In the genomic region with DNA sequence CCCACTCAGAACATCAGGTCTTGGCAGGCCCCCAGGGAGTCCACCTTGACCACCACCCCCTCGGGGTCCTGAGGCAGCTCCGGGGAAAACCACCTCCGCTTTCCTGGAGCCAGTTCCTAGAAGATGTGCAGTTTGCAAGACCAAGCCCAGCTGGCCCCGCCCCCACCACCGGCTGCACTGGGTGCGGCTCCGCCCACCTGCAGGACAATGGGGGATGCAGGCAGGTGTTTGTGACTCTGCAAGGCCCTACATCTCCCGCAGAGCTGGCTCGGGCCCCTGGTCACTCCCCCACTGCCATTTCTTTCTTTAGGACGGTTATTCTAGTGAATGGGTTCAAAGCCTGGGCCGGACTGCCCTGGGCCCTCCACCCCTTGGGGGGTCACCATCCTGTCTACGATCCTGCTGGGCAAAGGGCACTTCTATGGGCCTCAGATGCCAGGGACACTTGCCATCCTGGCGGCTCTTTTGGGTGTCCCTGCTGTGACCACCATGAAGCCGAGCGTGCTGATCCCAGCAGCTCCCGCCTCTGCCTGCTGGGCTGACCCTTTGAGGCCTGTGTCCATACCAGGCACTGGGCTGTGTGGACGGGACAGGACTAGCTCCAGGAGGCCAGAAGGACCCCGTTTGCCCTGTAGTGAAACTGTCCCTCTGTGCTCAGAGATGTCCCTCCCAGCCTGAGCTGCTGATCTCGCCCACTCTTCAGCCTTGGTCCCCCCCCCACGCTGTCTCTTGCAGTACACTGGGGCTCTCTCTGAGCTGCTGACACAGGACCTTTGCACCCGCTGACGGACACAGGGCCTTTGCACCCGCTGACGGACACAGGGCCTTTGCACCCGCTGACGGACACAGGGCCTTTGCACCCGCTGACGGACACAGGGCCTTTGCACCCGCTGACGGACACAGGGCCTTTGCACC, we compare ENCODE assay signal across 13 cellular contexts. TPM values are rescaled to one million over a fixed set of nuclear protein-coding genes. Genes with fewer than 3 reads are reported as not detected.
DNase-seq lines count a peak whose midpoint lies in the region; ATAC-seq and TF ChIP-seq lines count a peak whose summit lies in the region.
"Had no signal": no experiment of that assay in that cellular context is flagged by ENCODE, and none has a peak within 500 bp of the region (broad histone marks: within the 10 kb centered on the region; RNA-seq: fewer than 3 reads in every experiment).

No MANE protein-coding gene starts in this region.

- 69 to 73% methylated on average over 14 to 21 of the region's 30 CpGs for WGBS in endodermal cell (ENCODE audit: insufficient coverage in 1 of 2, insufficient read length in 1 of 2), 2 experiments

- H3K4me3 Mint-ChIP-seq in Caco-2 (ENCODE audit: unreplicated experiment) (no peak overlapping the region), endodermal cell (no peak overlapping the region)
- H3K4me3 Mint-ChIP-seq: naive B cell; T-helper 1 cell treated with Interleukin-12 subunit alpha and Interleukin-12 subunit beta and Interleukin-4 antibody, amounts not matched to agents 30 μg/mL and 1 μg/mL, for 36 hours had no signal

- no peaks in the 10 kb centered on the region for H3K9me3 ChIP-seq in Caco-2
- H3K9me3 ChIP-seq in HEK293 (ENCODE audit: control insufficient read depth, insufficient read depth, low read depth, low read length): no peaks in the 10 kb centered on the region
- H3K9me3 ChIP-seq in endodermal cell (ENCODE audit: control insufficient read depth, low read length): no peaks in the 10 kb centered on the region
- H3K9me3 ChIP-seq: thyroid gland had no signal

- no peaks in the 10 kb centered on the region for H3K27me3 Mint-ChIP-seq in Caco-2 (ENCODE audit: insufficient read depth, unreplicated experiment)
- peaks cover 26% of the 10 kb centered on the region for H3K27me3 Mint-ChIP-seq in endodermal cell (ENCODE audit: insufficient read depth)

- CTCF ChIA-PET in Caco-2 (lab: Charles Lee): no interaction called here
- CTCF ChIA-PET in HEK293 (lab: Yijun Ruan, JAX): interaction anchor here (0.9 to 2.1 kb wide), 2 partner anchors 8 to 22 kb away, joined by 5 to 14 read pairs; no protein-coding TSS in a partner anchor

- BruUV-seq in Caco-2 (replicated peaks; lab: Mats Ljungman, UMichigan): no TSS peak

- H3K36me3 Mint-ChIP-seq in Caco-2 (ENCODE audit: insufficient read depth, unreplicated experiment): no peaks in the 10 kb centered on the region
- no peaks in the 10 kb centered on the region for H3K36me3 Mint-ChIP-seq in endodermal cell (ENCODE audit: low read depth)
- H3K36me3 Mint-ChIP-seq: naive B cell had no signal

- no peaks in the 10 kb centered on the region for H3K27me3 ChIP-seq in Caco-2 (replicated peaks; ENCODE audit: control insufficient read depth, insufficient read depth, low read length)
- peaks cover 3% of the 10 kb centered on the region for H3K27me3 ChIP-seq in endodermal cell (ENCODE audit: control insufficient read depth, insufficient read depth, low read length, poor library complexity, severe bottlenecking)
- H3K27me3 ChIP-seq: thyroid gland had no signal

- TF ChIP-seq CTCF in Caco-2 (IDR thresholded peaks at IDR 0.05; ENCODE audit: insufficient read depth in 1 of 2, low read depth in 1 of 2, low read length in 1 of 2, severe bottlenecking in 1 of 2, unreplicated experiment in 1 of 2): no peak
- no peak for TF ChIP-seq CTCF in HEK293 (tag by site-specific recombination; IDR thresholded peaks at IDR 0.05)
- no peak for TF ChIP-seq CTCF in endodermal cell (conservative IDR thresholded peaks at IDR 0.05)
- TF ChIP-seq CTCF in GM10266 (IDR thresholded peaks at IDR 0.05; ENCODE audit: control insufficient read depth, insufficient read depth, low read depth, missing control alignments): no peak

- POLR2A ChIA-PET in Caco-2 (lab: Charles Lee) (interaction anchor here (0.5 kb wide), 1 partner anchor 1374 kb away, joined by 3 read pairs; no protein-coding TSS in a partner anchor), HEK293 (lab: Yijun Ruan, JAX) (interaction anchor here (0.6 to 1.4 kb wide), 3 partner anchors 8 to 17 kb away, joined by 3 to 7 read pairs (median 4); no protein-coding TSS in a partner anchor)

- intact Hi-C loops in Caco-2 (cut with micrococcal nuclease; ENCODE audit: unreplicated experiment): no loop called here

- H3K9ac ChIP-seq in endodermal cell (ENCODE audit: extremely low read depth, low read length, poor library complexity, severe bottlenecking): no peak overlapping the region

- no peak overlapping the region for H3K27ac Mint-ChIP-seq in Caco-2 (ENCODE audit: unreplicated experiment)
- no peak overlapping the region for H3K27ac Mint-ChIP-seq in endodermal cell
- H3K27ac Mint-ChIP-seq: T-helper 1 cell treated with Interleukin-12 subunit alpha and Interleukin-12 subunit beta and Interleukin-4 antibody, amounts not matched to agents 30 μg/mL and 1 μg/mL, for 36 hours had no signal

- no peak for ATAC-seq in HG03439 (IDR thresholded peaks at IDR 0.05; ENCODE audit: unreplicated experiment)

- no peaks in the 10 kb centered on the region for H3K9me3 Mint-ChIP-seq in Caco-2 (ENCODE audit: unreplicated experiment)
- no peaks in the 10 kb centered on the region for H3K9me3 Mint-ChIP-seq in endodermal cell
- H3K9me3 Mint-ChIP-seq: naive B cell; T-helper 1 cell treated with Interleukin-12 subunit alpha and Interleukin-12 subunit beta and Interleukin-4 antibody, amounts not matched to agents 30 μg/mL and 1 μg/mL, for 36 hours had no signal

- H3K4me1 ChIP-seq in Caco-2: peaks cover 6% of the 10 kb centered on the region; the same call in 1 of the 2 replicates
- H3K4me1 ChIP-seq in HEK293 (ENCODE audit: control insufficient read depth, insufficient read depth, low read length): no peaks in the 10 kb centered on the region
- peaks cover 8% of the 10 kb centered on the region for H3K4me1 ChIP-seq in endodermal cell (ENCODE audit: control insufficient read depth, insufficient read depth, low read length)

- no peak overlapping the region for H3K27ac ChIP-seq in HEK293 (ENCODE audit: extremely low read depth, low read depth, low read length)
- H3K27ac ChIP-seq in endodermal cell (ENCODE audit: low read depth, low read length): no peak overlapping the region
- H3K27ac ChIP-seq: thyroid gland had no signal

- H3K4me1 Mint-ChIP-seq in Caco-2 (ENCODE audit: low read depth, unreplicated experiment): peaks cover 5% of the 10 kb centered on the region
- H3K4me1 Mint-ChIP-seq in endodermal cell: peaks cover 8% of the 10 kb centered on the region

- DNase-seq in Caco-2 (peak; percentile 67), NCI-H510A (lab: John Stamatoyannopoulos, UW) (peak; percentile 70), endodermal cell (peak; percentile 93), GM10266 (ENCODE audit: extremely low spot score) (no peak)
- no peak for DNase-seq in stimulated activated CD4-positive, alpha-beta T cell treated with anti-CD3 and anti-CD28 coated beads, Interleukin-2, amount 100 ng/mL, for 48 hours
- no peak for DNase-seq in activated CD4-positive, alpha-beta T cell treated with anti-CD3 and anti-CD28 coated beads for 1 hour
- DNase-seq: activated CD4-positive, alpha-beta T cell treated with anti-CD3 and anti-CD28 coated beads, Interleukin-2, amount 50 U/mL, for 1 hour; AML-193; naive B cell; thyroid gland had no signal

- H3K4me3 ChIP-seq in Caco-2 (ENCODE audit: low read depth, low read length): no peak overlapping the region
- no peak overlapping the region for H3K4me3 ChIP-seq in HEK293 (ENCODE audit: low read depth, low read length)
- H3K4me3 ChIP-seq in endodermal cell (ENCODE audit: low read length): no peak overlapping the region
- H3K4me3 ChIP-seq: thyroid gland had no signal

- H3K36me3 ChIP-seq in Caco-2 (ENCODE audit: control insufficient read depth, insufficient read depth, low read length): no peaks in the 10 kb centered on the region
- no peaks in the 10 kb centered on the region for H3K36me3 ChIP-seq in HEK293 (ENCODE audit: control insufficient read depth in 2 of 2, insufficient read depth in 1 of 2, low read length in 2 of 2)
- no peaks in the 10 kb centered on the region for H3K36me3 ChIP-seq in endodermal cell (ENCODE audit: control insufficient read depth, insufficient read depth, low read length)
- H3K36me3 ChIP-seq: thyroid gland had no signal

TF ChIP-seq in HEK293, 187 proteins besides CTCF, POLR2A, EP300 and RAD21 (continues in another document):
- TF ChIP-seq ZNF596 (tag by site-specific recombination; IDR thresholded peaks at IDR 0.05) (no peak), GLIS1 (tag by site-specific recombination; IDR thresholded peaks at IDR 0.05) (peak; percentile 64), ZFHX2 (tag by site-specific recombination; conservative IDR thresholded peaks at IDR 0.05) (0 out of 2 replicates have a peak, but pooled peaks have one; percentile 40)
- TF ChIP-seq, protein P1, sequence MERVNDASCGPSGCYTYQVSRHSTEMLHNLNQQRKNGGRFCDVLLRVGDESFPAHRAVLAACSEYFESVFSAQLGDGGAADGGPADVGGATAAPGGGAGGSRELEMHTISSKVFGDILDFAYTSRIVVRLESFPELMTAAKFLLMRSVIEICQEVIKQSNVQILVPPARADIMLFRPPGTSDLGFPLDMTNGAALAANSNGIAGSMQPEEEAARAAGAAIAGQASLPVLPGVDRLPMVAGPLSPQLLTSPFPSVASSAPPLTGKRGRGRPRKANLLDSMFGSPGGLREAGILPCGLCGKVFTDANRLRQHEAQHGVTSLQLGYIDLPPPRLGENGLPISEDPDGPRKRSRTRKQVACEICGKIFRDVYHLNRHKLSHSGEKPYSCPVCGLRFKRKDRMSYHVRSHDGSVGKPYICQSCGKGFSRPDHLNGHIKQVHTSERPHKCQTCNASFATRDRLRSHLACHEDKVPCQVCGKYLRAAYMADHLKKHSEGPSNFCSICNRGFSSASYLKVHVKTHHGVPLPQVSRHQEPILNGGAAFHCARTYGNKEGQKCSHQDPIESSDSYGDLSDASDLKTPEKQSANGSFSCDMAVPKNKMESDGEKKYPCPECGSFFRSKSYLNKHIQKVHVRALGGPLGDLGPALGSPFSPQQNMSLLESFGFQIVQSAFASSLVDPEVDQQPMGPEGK (tag by site-specific recombination; IDR thresholded peaks at IDR 0.05): 0 out of 2 replicates have a peak, but pooled peaks have one; percentile 10

RNA-seq across cellular contexts. Expression of a gene that starts 5.9 kb away (rescaled TPM):
- total RNA-seq in Caco-2 (2022) (20.3 and 22.0 TPM in 2 replicates), endodermal cell (10 to 100 TPM; 12.4 to 16.7 TPM)
- 6.4 TPM for polyA plus RNA-seq in endodermal cell (2013, experiment 1 of 2)
- 6.8 TPM for polyA plus RNA-seq in endodermal cell (2013, experiment 2 of 2)

RNA-seq across cellular contexts. Expression of a gene that starts 17.7 kb away (rescaled TPM):
- total RNA-seq in Caco-2 (2022) (35.6 and 38.2 TPM in 2 replicates), endodermal cell (10 to 100 TPM; 56.4 to 58.4 TPM)
- 28.9 TPM for polyA plus RNA-seq in endodermal cell (2013, experiment 1 of 2)
- polyA plus RNA-seq in endodermal cell (2013, experiment 2 of 2): 28.8 TPM

Comparison
In these comparisons a context has a peak if more than half of its experiments do, and no peak if none do; other contexts are left out.
1. DNase-seq: peak in Caco-2 (2 of 2), NCI-H510A (single experiment) and endodermal cell (single experiment); none in GM10266 (single experiment), stimulated activated CD4-positive, alpha-beta T cell treated with anti-CD3 and anti-CD28 coated beads, Interleukin-2, amount 100 ng/mL, for 48 hours (0 of 2) and activated CD4-positive, alpha-beta T cell treated with anti-CD3 and anti-CD28 coated beads for 1 hour (single experiment).